Comparison of ENCODE assay signal across 1 cellular context in genomic region chr2:68125821-68126220, GRCh38.
TF ChIP-seq lines count a peak whose summit lies in the region.

No MANE protein-coding gene starts in this region.

TF ChIP-seq in K562, 482 proteins besides CTCF, POLR2A, EP300 and RAD21:
- TF ChIP-seq ZNF449 (CRISPR knock-in tag; IDR thresholded peaks at IDR 0.05) (no peak), CEBPG (CRISPR knock-in tag; IDR thresholded peaks at IDR 0.05) (no peak), CEBPG (tag; conservative IDR thresholded peaks at IDR 0.05 in 1 of 2, IDR thresholded peaks at IDR 0.05 in 1 of 2) (0 out of 4 replicates have a peak, but pooled peaks of 1 of the 2 experiments have one; percentile 13), CEBPB (tag; IDR thresholded peaks at IDR 0.05) (peak; percentile 79)
